Comparison of ENCODE assay signal across 2 cellular contexts in the genomic region with DNA sequence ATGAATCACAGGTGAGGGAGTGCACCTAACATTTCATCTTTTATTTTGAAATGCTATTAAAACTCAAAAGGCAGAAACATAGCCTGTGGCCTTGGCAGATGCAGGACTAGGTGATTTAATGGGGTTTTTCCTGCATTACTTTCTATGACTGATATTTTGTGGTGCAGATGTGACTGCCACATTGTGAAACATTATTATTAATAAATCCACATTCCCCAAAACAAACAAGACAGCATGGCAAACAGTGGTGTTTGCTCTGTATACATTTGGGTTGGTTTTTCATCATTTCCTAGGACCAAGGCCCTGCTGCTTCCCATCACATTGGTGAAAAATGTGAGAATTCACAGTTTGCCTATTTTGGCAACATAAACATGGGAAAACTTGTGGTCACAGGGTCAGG.
TF ChIP-seq lines count a peak whose summit lies in the region.

No MANE protein-coding gene starts in this region.

TF ChIP-seq in A549, 52 proteins besides CTCF, POLR2A, EP300 and RAD21 (continued from another document and continues in another):
- TF ChIP-seq, protein P1, sequence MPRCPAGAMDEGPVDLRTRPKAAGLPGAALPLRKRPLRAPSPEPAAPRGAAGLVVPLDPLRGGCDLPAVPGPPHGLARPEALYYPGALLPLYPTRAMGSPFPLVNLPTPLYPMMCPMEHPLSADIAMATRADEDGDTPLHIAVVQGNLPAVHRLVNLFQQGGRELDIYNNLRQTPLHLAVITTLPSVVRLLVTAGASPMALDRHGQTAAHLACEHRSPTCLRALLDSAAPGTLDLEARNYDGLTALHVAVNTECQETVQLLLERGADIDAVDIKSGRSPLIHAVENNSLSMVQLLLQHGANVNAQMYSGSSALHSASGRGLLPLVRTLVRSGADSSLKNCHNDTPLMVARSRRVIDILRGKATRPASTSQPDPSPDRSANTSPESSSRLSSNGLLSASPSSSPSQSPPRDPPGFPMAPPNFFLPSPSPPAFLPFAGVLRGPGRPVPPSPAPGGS (IDR thresholded peaks at IDR 0.05), result peak; percentile 81; the same call in 2 of the 3 replicates
- TF ChIP-seq ESRRA (IDR thresholded peaks at IDR 0.05; ENCODE audit: borderline replicate concordance, low read length) (no peak), CEBPB (IDR thresholded peaks at IDR 0.05) (peak; percentile 82 to 92), ZFP36 (IDR thresholded peaks at IDR 0.05; ENCODE audit: borderline replicate concordance, partially characterized antibody) (peak; percentile 20), HOXB5 (CRISPR knock-in tag; IDR thresholded peaks at IDR 0.05) (peak; percentile 62; the same call in 1 of the 2 replicates), MYC (IDR thresholded peaks at IDR 0.05; ENCODE audit: borderline replicate concordance, low read length) (no peak), MAZ (IDR thresholded peaks at IDR 0.05; ENCODE audit: borderline replicate concordance, low read depth, low read length) (no peak), JUNB (IDR thresholded peaks at IDR 0.05) (peak; percentile 58), FOSL2 (IDR thresholded peaks at IDR 0.05) (no peak), FOSL2 (CRISPR knock-in tag; IDR thresholded peaks at IDR 0.05) (peak; percentile 77), SMC3 (IDR thresholded peaks at IDR 0.05) (peak; percentile 28; the same call in 1 of the 3 replicates), NPAS2 (CRISPR knock-in tag; IDR thresholded peaks at IDR 0.05; ENCODE audit: borderline replicate concordance) (no peak), GATA3 (IDR thresholded peaks at IDR 0.05; ENCODE audit: borderline replicate concordance) (peak; percentile 95), ZC3H11A (IDR thresholded peaks at IDR 0.05) (no peak), EHMT2 (IDR thresholded peaks at IDR 0.05; ENCODE audit: low read depth) (no peak), SREBF2 (IDR thresholded peaks at IDR 0.05) (no peak), HOXA7 (CRISPR knock-in tag; IDR thresholded peaks at IDR 0.05) (no peak), TFCP2L1 (CRISPR knock-in tag; IDR thresholded peaks at IDR 0.05) (no peak), RNF2 (IDR thresholded peaks at IDR 0.05; ENCODE audit: borderline replicate concordance, low read depth) (no peak), ZSCAN20 (CRISPR knock-in tag; IDR thresholded peaks at IDR 0.05) (no peak), JUN (IDR thresholded peaks at IDR 0.05) (peak in 1 of 2 experiments; percentile 84), FOSB (CRISPR knock-in tag; IDR thresholded peaks at IDR 0.05) (no peak), RCOR1 (IDR thresholded peaks at IDR 0.05; ENCODE audit: low read depth, low read length) (no peak), CHD2 (IDR thresholded peaks at IDR 0.05; ENCODE audit: low read length, partially characterized antibody) (no peak)
- TF ChIP-seq, protein P2, sequence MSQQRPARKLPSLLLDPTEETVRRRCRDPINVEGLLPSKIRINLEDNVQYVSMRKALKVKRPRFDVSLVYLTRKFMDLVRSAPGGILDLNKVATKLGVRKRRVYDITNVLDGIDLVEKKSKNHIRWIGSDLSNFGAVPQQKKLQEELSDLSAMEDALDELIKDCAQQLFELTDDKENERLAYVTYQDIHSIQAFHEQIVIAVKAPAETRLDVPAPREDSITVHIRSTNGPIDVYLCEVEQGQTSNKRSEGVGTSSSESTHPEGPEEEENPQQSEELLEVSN (IDR thresholded peaks at IDR 0.05; ENCODE audit: borderline replicate concordance, low read depth), result peak; percentile 7; the same call in 1 of the 2 replicates
- TF ChIP-seq, protein P3, sequence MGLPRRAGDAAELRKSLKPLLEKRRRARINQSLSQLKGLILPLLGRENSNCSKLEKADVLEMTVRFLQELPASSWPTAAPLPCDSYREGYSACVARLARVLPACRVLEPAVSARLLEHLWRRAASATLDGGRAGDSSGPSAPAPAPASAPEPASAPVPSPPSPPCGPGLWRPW (IDR thresholded peaks at IDR 0.05), result peak; percentile 60; the same call in 1 of the 2 replicates
- TF ChIP-seq, protein P4, sequence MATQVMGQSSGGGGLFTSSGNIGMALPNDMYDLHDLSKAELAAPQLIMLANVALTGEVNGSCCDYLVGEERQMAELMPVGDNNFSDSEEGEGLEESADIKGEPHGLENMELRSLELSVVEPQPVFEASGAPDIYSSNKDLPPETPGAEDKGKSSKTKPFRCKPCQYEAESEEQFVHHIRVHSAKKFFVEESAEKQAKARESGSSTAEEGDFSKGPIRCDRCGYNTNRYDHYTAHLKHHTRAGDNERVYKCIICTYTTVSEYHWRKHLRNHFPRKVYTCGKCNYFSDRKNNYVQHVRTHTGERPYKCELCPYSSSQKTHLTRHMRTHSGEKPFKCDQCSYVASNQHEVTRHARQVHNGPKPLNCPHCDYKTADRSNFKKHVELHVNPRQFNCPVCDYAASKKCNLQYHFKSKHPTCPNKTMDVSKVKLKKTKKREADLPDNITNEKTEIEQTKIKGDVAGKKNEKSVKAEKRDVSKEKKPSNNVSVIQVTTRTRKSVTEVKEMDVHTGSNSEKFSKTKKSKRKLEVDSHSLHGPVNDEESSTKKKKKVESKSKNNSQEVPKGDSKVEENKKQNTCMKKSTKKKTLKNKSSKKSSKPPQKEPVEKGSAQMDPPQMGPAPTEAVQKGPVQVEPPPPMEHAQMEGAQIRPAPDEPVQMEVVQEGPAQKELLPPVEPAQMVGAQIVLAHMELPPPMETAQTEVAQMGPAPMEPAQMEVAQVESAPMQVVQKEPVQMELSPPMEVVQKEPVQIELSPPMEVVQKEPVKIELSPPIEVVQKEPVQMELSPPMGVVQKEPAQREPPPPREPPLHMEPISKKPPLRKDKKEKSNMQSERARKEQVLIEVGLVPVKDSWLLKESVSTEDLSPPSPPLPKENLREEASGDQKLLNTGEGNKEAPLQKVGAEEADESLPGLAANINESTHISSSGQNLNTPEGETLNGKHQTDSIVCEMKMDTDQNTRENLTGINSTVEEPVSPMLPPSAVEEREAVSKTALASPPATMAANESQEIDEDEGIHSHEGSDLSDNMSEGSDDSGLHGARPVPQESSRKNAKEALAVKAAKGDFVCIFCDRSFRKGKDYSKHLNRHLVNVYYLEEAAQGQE (IDR thresholded peaks at IDR 0.05), result no peak
- TF ChIP-seq, protein P5, sequence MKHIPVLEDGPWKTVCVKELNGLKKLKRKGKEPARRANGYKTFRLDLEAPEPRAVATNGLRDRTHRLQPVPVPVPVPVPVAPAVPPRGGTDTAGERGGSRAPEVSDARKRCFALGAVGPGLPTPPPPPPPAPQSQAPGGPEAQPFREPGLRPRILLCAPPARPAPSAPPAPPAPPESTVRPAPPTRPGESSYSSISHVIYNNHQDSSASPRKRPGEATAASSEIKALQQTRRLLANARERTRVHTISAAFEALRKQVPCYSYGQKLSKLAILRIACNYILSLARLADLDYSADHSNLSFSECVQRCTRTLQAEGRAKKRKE (CRISPR knock-in tag; IDR thresholded peaks at IDR 0.05; ENCODE audit: low read depth), result 0 out of 2 replicates have a peak, but pooled peaks have one; percentile 20

TF ChIP-seq in HepG2, 621 proteins besides CTCF, POLR2A, EP300 and RAD21 (continued from another document):
- TF ChIP-seq, protein P6, sequence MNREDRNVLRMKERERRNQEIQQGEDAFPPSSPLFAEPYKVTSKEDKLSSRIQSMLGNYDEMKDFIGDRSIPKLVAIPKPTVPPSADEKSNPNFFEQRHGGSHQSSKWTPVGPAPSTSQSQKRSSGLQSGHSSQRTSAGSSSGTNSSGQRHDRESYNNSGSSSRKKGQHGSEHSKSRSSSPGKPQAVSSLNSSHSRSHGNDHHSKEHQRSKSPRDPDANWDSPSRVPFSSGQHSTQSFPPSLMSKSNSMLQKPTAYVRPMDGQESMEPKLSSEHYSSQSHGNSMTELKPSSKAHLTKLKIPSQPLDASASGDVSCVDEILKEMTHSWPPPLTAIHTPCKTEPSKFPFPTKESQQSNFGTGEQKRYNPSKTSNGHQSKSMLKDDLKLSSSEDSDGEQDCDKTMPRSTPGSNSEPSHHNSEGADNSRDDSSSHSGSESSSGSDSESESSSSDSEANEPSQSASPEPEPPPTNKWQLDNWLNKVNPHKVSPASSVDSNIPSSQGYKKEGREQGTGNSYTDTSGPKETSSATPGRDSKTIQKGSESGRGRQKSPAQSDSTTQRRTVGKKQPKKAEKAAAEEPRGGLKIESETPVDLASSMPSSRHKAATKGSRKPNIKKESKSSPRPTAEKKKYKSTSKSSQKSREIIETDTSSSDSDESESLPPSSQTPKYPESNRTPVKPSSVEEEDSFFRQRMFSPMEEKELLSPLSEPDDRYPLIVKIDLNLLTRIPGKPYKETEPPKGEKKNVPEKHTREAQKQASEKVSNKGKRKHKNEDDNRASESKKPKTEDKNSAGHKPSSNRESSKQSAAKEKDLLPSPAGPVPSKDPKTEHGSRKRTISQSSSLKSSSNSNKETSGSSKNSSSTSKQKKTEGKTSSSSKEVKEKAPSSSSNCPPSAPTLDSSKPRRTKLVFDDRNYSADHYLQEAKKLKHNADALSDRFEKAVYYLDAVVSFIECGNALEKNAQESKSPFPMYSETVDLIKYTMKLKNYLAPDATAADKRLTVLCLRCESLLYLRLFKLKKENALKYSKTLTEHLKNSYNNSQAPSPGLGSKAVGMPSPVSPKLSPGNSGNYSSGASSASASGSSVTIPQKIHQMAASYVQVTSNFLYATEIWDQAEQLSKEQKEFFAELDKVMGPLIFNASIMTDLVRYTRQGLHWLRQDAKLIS (CRISPR knock-in tag; IDR thresholded peaks at IDR 0.05), result no peak
- TF ChIP-seq ZNF616 (CRISPR knock-in tag; IDR thresholded peaks at IDR 0.05; ENCODE audit: low read depth), result no peak
